ENCODE assay signal across 11 cellular contexts in genomic region chr12:21998295-21998694, GRCh38. TPM values are rescaled to one million over a fixed set of nuclear protein-coding genes. Genes with fewer than 3 reads are reported as not detected.
"Had no signal": no experiment of that assay in that cellular context is flagged by ENCODE, and none has a peak within 500 bp of the region (broad histone marks: within the 10 kb centered on the region; RNA-seq: fewer than 3 reads in every experiment).

No MANE protein-coding gene starts in this region.

- H3K36me3 ChIP-seq: HAP-1 had no signal

- H3K27ac Mint-ChIP-seq: GM23338, H9, HFFc6 had no signal

- H3K27ac ChIP-seq: GM23248 had no signal

- H3K4me3 ChIP-seq: GM23248, GM23338, HAP-1 had no signal

- H3K9ac ChIP-seq: GM23248 had no signal

- ATAC-seq: GM23338, HCT116 had no signal

- H3K4me3 Mint-ChIP-seq: GM23338, H9, HFFc6 had no signal

- H3K9me3 Mint-ChIP-seq: GM23338, H9, HFFc6 had no signal

- DNase-seq: GM23248, GOT3, H7, H9, HCEC 1CT, HFFc6 had no signal

- H3K9me3 ChIP-seq: HAP-1 had no signal

- H2AFZ ChIP-seq: GM23248, GM23338 had no signal

- H3K4me1 ChIP-seq: HAP-1 had no signal

- H3K4me2 ChIP-seq: GM23338 had no signal

- FAIRE-seq: H1, H54 had no signal

RNA-seq across cellular contexts. Expression of gene ABCC9, which starts 57.1 kb away (rescaled TPM):
- total RNA-seq: GM23338, H1, H7, H9 had no signal
- polyA plus RNA-seq: GM23338 had no signal
